14 cellular contexts compared by ENCODE assay signal in genomic region chr14:67999693-68000384, GRCh38.
DNase-seq lines count a peak whose midpoint lies in the region; ATAC-seq, FAIRE-seq and TF ChIP-seq lines count a peak whose summit lies in the region.
"Had no signal": no experiment of that assay in that cellular context is flagged by ENCODE, and none has a peak within 500 bp of the region (broad histone marks: within the 10 kb centered on the region; RNA-seq: fewer than 3 reads in every experiment).

No MANE protein-coding gene starts in this region.

- DNase-seq in Daoy (ENCODE audit: low read depth) (peak; percentile 50), SJCRH30 (peak; percentile 33 to 78), fibroblast of gingiva (ENCODE audit: low read depth) (peak; percentile 55), psoas muscle (no peak), D721Med (ENCODE audit: insufficient read length, low spot score) (no peak), NOMO-1 treated with dmso at 0.1 percent for 144 hours (lab: John Stamatoyannopoulos, UW; ENCODE audit: unreplicated experiment) (no peak)
- no peak for DNase-seq in activated CD4-positive, alpha-beta T cell treated with anti-CD3 and anti-CD28 coated beads for 48 hours
- DNase-seq: activated T-cell treated with anti-CD3 and anti-CD28 coated beads, Interleukin-2, amount 50 U/mL, for 72 hours; Calu3; NCI-H1436; occipital lobe had no signal

- WGBS in psoas muscle, 3 donors: 45 to 53% (median 47%) methylated on average over 5 of the region's 5 CpGs

- FAIRE-seq in D721Med (lab: Jason Lieb, UNC): no peak
- FAIRE-seq: colon had no signal

- ATAC-seq in psoas muscle (peak; percentile 76 to 82 (median 80)), GM19351 (IDR thresholded peaks at IDR 0.05; ENCODE audit: unreplicated experiment) (no peak)
- ATAC-seq: activated T-cell treated with anti-CD3 and anti-CD28 coated beads, Interleukin-2, amount 50 U/mL, for 72 hours; GM23338 had no signal

- H3K9me3 ChIP-seq in SJCRH30 (replicated peaks) (no peaks in the 10 kb centered on the region), psoas muscle (peaks cover 8% of the 10 kb centered on the region)

- H3K27me3 ChIP-seq in SJCRH30 (no peaks in the 10 kb centered on the region), psoas muscle (ENCODE audit: insufficient read depth in 3 of 3, low read length in 2 of 3) (no peaks in the 10 kb centered on the region)

- H3K27ac ChIP-seq in SJCRH30 (peak overlapping the region; percentile 96), psoas muscle (peak overlapping the region; percentile 53)

- no peak for TF ChIP-seq CTCF in psoas muscle (IDR thresholded peaks at IDR 0.05)
- no peak for TF ChIP-seq CTCF in D721Med (IDR thresholded peaks at IDR 0.05; ENCODE audit: insufficient read depth, missing control alignments)

- H3K36me3 ChIP-seq in SJCRH30: no peaks in the 10 kb centered on the region
- H3K36me3 ChIP-seq in psoas muscle (ENCODE audit: insufficient read depth in 1 of 2, low read depth in 1 of 2): no peaks in the 10 kb centered on the region

- H3K4me1 ChIP-seq in SJCRH30 (peaks cover 33% of the 10 kb centered on the region), psoas muscle (peaks cover 10% of the 10 kb centered on the region)

- intact Hi-C loops in psoas muscle (cut with DNase I): no loop called here

- H3K4me3 ChIP-seq in SJCRH30: peak overlapping the region; percentile 35
- peak overlapping the region; percentile 16 for H3K4me3 ChIP-seq in psoas muscle
- H3K4me3 ChIP-seq: GM23338 had no signal

Comparison
In these comparisons a context has a peak if more than half of its experiments do, and no peak if none do; other contexts are left out.
1. DNase-seq: peak in Daoy (single experiment), SJCRH30 (2 of 2) and fibroblast of gingiva (single experiment); none in psoas muscle (0 of 2), D721Med (single experiment), NOMO-1 treated with dmso at 0.1 percent for 144 hours (single experiment) and activated CD4-positive, alpha-beta T cell treated with anti-CD3 and anti-CD28 coated beads for 48 hours (single experiment).